14 cellular contexts compared by ENCODE assay signal in the genomic region with DNA sequence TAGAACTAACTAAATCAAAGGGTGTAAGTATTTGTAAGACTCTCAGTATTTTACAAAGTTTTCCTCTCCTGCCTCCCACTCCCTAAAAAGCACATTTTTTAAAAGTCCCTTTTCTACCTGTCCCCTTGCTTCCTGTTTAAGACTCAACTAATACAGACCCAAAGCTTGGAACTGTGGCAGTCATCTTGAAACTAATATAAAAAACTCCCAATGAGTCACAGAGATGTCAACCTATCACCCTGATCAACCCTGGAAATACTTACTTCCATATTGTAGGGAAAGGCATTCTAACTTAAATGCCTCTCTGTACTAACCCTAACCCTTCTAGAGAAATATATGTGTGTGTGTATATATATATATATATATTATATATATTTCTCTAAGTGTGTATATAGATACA.
"Had no signal": no experiment of that assay in that cellular context is flagged by ENCODE, and none has a peak within 500 bp of the region (broad histone marks: within the 10 kb centered on the region; RNA-seq: fewer than 3 reads in every experiment).

No MANE protein-coding gene starts in this region.

- H3K4me3 ChIP-seq: adrenal gland, lower lobe of right lung, pancreas, tibial artery, uterus had no signal

- H3K4me1 ChIP-seq: adrenal gland, foreskin keratinocyte, lower lobe of right lung, pancreas, tibial artery, uterus had no signal

- H3K27ac ChIP-seq: adrenal gland, foreskin keratinocyte, lower lobe of right lung, pancreas, tibial artery, uterus had no signal

- ATAC-seq: activated CD4-positive, CD25-positive, alpha-beta regulatory T cell treated with anti-CD3 and anti-CD28 coated beads, Interleukin-2, amount 50 U/mL, for 24 hours; activated T-cell treated with anti-CD3 and anti-CD28 coated beads, Interleukin-2, amount 50 U/mL, for 72 hours; foreskin keratinocyte; lower lobe of right lung; pancreas had no signal

- H3K27me3 ChIP-seq: adrenal gland, foreskin keratinocyte, pancreas, tibial artery, uterus had no signal

- H3K9me3 ChIP-seq: adrenal gland, lower lobe of right lung, pancreas, tibial artery, uterus had no signal

- DNase-seq: activated CD4-positive, alpha-beta T cell treated with anti-CD3 and anti-CD28 coated beads, Interleukin-2, amount 50 U/mL, for 4 hours; activated naive CD4-positive, alpha-beta T cell; activated T-cell treated with anti-CD3 and anti-CD28 coated beads, Interleukin-2, amount 50 U/mL, for 72 hours; adrenal gland; foreskin keratinocyte; immature natural killer cell; lower lobe of right lung; midbrain; pancreas; stimulated activated CD4-positive, alpha-beta T cell treated with anti-CD3 and anti-CD28 coated beads, Interleukin-15, amount 100 ng/mL, for 24 hours; stimulated activated CD4-positive, alpha-beta T cell treated with anti-CD3 and anti-CD28 coated beads, Interleukin-4, amount 100 ng/mL, for 4 hours; tibial artery; uterus had no signal

- H3K36me3 ChIP-seq: adrenal gland, lower lobe of right lung, pancreas, tibial artery, uterus had no signal
